ENCODE assay signal across 1 cellular context in genomic region chr12:121209221-121209620, GRCh38.
TF ChIP-seq lines count a peak whose summit lies in the region.

No MANE protein-coding gene starts in this region.

TF ChIP-seq in WTC11, 78 proteins besides CTCF, POLR2A, EP300 and RAD21 (continued from another document):
- no peak for TF ChIP-seq IRF1 (CRISPR knock-in tag; IDR thresholded peaks at IDR 0.05)
- TF ChIP-seq ZNF263 (CRISPR knock-in tag; IDR thresholded peaks at IDR 0.05; ENCODE audit: low read depth): no peak
- TF ChIP-seq SMAD4 (CRISPR knock-in tag; IDR thresholded peaks at IDR 0.05): no peak
